In genomic region chr1:203527013-203527412, GRCh38 we compare ENCODE assay signal across 1 cellular context.
A peak's percentile ranks its signal among the peaks of the same experiment; 100 is the strongest.
TF ChIP-seq lines count a peak whose summit lies in the region.

No MANE protein-coding gene starts in this region.

TF ChIP-seq in K562, 482 proteins besides CTCF, POLR2A, EP300 and RAD21 (continued from another document and continues in another):
- TF ChIP-seq ZBTB26 (CRISPR knock-in tag; IDR thresholded peaks at IDR 0.05) (0 out of 2 replicates have a peak, but pooled peaks have one; percentile 6), ZNF280A (IDR thresholded peaks at IDR 0.05; ENCODE audit: low read depth, partially characterized antibody) (peak; percentile 23), GABPB2 (CRISPR knock-in tag; conservative IDR thresholded peaks at IDR 0.05) (no peak), MCM2 (IDR thresholded peaks at IDR 0.05; ENCODE audit: low read depth) (no peak), FOXP4 (CRISPR knock-in tag; IDR thresholded peaks at IDR 0.05; ENCODE audit: borderline replicate concordance) (no peak), TFAM (CRISPR knock-in tag; conservative IDR thresholded peaks at IDR 0.05) (no peak), MAFG (tag; conservative IDR thresholded peaks at IDR 0.05) (no peak), ZC3H4 (CRISPR knock-in tag; IDR thresholded peaks at IDR 0.05; ENCODE audit: borderline replicate concordance) (no peak), ZNF436 (CRISPR knock-in tag; IDR thresholded peaks at IDR 0.05) (no peak), CHD7 (IDR thresholded peaks at IDR 0.05; ENCODE audit: low read depth, low read length) (no peak), ELF4 (CRISPR knock-in tag; IDR thresholded peaks at IDR 0.05) (peak; percentile 66; the same call in 1 of the 2 replicates), PCBP2 (IDR thresholded peaks at IDR 0.05; ENCODE audit: low read depth, low read length, poor library complexity, severe bottlenecking) (no peak), TRIM24 (IDR thresholded peaks at IDR 0.05) (no peak), ATF1 (CRISPR knock-in tag; IDR thresholded peaks at IDR 0.05) (no peak), ATF1 (tag; IDR thresholded peaks at IDR 0.05) (no peak), ASH1L (IDR thresholded peaks at IDR 0.05; ENCODE audit: borderline replicate concordance, low read depth, partially characterized antibody) (peak; percentile 11), GTF3C2 (IDR thresholded peaks at IDR 0.05; ENCODE audit: borderline replicate concordance, extremely low read depth, insufficient read length) (no peak), ZNF77 (CRISPR knock-in tag; IDR thresholded peaks at IDR 0.05) (no peak), ZNF318 (IDR thresholded peaks at IDR 0.05; ENCODE audit: borderline replicate concordance in 1 of 2, low read depth in 1 of 2) (no peak)
- TF ChIP-seq, protein P1, sequence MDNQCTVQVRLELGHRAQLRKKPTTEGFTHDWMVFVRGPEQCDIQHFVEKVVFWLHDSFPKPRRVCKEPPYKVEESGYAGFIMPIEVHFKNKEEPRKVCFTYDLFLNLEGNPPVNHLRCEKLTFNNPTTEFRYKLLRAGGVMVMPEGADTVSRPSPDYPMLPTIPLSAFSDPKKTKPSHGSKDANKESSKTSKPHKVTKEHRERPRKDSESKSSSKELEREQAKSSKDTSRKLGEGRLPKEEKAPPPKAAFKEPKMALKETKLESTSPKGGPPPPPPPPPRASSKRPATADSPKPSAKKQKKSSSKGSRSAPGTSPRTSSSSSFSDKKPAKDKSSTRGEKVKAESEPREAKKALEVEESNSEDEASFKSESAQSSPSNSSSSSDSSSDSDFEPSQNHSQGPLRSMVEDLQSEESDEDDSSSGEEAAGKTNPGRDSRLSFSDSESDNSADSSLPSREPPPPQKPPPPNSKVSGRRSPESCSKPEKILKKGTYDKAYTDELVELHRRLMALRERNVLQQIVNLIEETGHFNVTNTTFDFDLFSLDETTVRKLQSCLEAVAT (IDR thresholded peaks at IDR 0.05), result no peak
